Comparison of ENCODE assay signal across 13 cellular contexts in genomic region chr2:151162185-151162584, GRCh38.
DNase-seq lines count a peak whose midpoint lies in the region; ATAC-seq and TF ChIP-seq lines count a peak whose summit lies in the region.
"Had no signal": no experiment of that assay in that cellular context is flagged by ENCODE, and none has a peak within 500 bp of the region (broad histone marks: within the 10 kb centered on the region; RNA-seq: fewer than 3 reads in every experiment).

No MANE protein-coding gene starts in this region.

- ATAC-seq in RWPE2 (ENCODE audit: low read depth) = no peak
- no peak for ATAC-seq in GM21576 (IDR thresholded peaks at IDR 0.05; ENCODE audit: unreplicated experiment)
- no peak for ATAC-seq in HG02938 (IDR thresholded peaks at IDR 0.05; ENCODE audit: unreplicated experiment)
- ATAC-seq in GM18520 (IDR thresholded peaks at IDR 0.05; ENCODE audit: unreplicated experiment) = no peak
- ATAC-seq: activated CD4-positive, alpha-beta T cell treated with anti-CD3 and anti-CD28 coated beads for 36 hours had no signal

- H3K4me3 ChIP-seq in AG04450 (ENCODE audit: low read depth, low read length) (no peak overlapping the region), RWPE2 (ENCODE audit: severe bottlenecking) (no peak overlapping the region)

- H3K27ac ChIP-seq in AG04450 (ENCODE audit: low read depth, low read length) = no peak overlapping the region
- H3K27ac ChIP-seq in RWPE2 (ENCODE audit: poor library complexity, severe bottlenecking) = no peak overlapping the region

- H3K27me3 ChIP-seq in AG04450 (ENCODE audit: control insufficient read depth, insufficient read depth, low read length) (no peaks in the 10 kb centered on the region), RWPE2 (ENCODE audit: insufficient read depth, poor library complexity, severe bottlenecking) (no peaks in the 10 kb centered on the region)

- CTCF ChIA-PET in AG04450 (lab: Charles Lee) = interaction anchor here (0.6 to 1.5 kb wide), 12 partner anchors 9 to 648 kb away, joined by 3 to 4 read pairs (median 3); no protein-coding TSS in a partner anchor

- DNase-seq in AG04450 (ENCODE audit: low read depth, low spot score) (peak; percentile 24), HT-29 (ENCODE audit: low spot score) (peak; percentile 34), RWPE2 (ENCODE audit: low spot score) (no peak), foreskin melanocyte (peak; percentile 35)
- DNase-seq in activated T-cell treated with anti-CD3 and anti-CD28 coated beads, Interleukin-2, amount 50 U/mL, for 1 hour = no peak
- DNase-seq: activated CD4-positive, alpha-beta T cell treated with anti-CD3 and anti-CD28 coated beads for 36 hours; central memory CD4-positive, alpha-beta T cell; DMS153; NCI-H510A; trophoblast cell had no signal

- POLR2A ChIA-PET in AG04450 (lab: Yijun Ruan, JAX) = no interaction called here

- TF ChIP-seq CTCF in AG04450 (IDR thresholded peaks at IDR 0.05; ENCODE audit: low read depth, low read length) (peak; percentile 75), RWPE2 (IDR thresholded peaks at IDR 0.05; ENCODE audit: poor library complexity, severe bottlenecking) (peak; percentile 31)

- no peaks in the 10 kb centered on the region for H3K36me3 ChIP-seq in RWPE2 (ENCODE audit: low read depth)

- no peaks in the 10 kb centered on the region for H3K9me3 ChIP-seq in AG04450 (ENCODE audit: control insufficient read depth, insufficient read depth, low read length)
- H3K9me3 ChIP-seq in RWPE2 (ENCODE audit: severe bottlenecking) = no peaks in the 10 kb centered on the region

- no peaks in the 10 kb centered on the region for H3K4me1 ChIP-seq in RWPE2 (ENCODE audit: insufficient read depth, poor library complexity, severe bottlenecking)

Comparison
In these comparisons a context has a peak if more than half of its experiments do, and no peak if none do; other contexts are left out.
1. DNase-seq: peak in AG04450 (single experiment), HT-29 (single experiment) and foreskin melanocyte (single experiment); none in RWPE2 (single experiment) and activated T-cell treated with anti-CD3 and anti-CD28 coated beads, Interleukin-2, amount 50 U/mL, for 1 hour (single experiment).